1 cellular context compared by ENCODE assay signal in genomic region chr9:136010615-136011341, GRCh38.
TF ChIP-seq lines count a peak whose summit lies in the region.

No MANE protein-coding gene starts in this region.

TF ChIP-seq in WTC11, 78 proteins besides CTCF, POLR2A, EP300 and RAD21 (continued from another document):
- no peak for TF ChIP-seq GABPB1 (CRISPR knock-in tag; IDR thresholded peaks at IDR 0.05)
- TF ChIP-seq TEAD1 (CRISPR knock-in tag; IDR thresholded peaks at IDR 0.05) = no peak
- peak; percentile 50 for TF ChIP-seq SP1 (CRISPR knock-in tag; conservative IDR thresholded peaks at IDR 0.05)
- TF ChIP-seq PRRX2 (CRISPR knock-in tag; IDR thresholded peaks at IDR 0.05) = no peak
- TF ChIP-seq ETV6 (CRISPR knock-in tag; IDR thresholded peaks at IDR 0.05) = peak; percentile 66
- no peak for TF ChIP-seq NR1H2 (CRISPR knock-in tag; IDR thresholded peaks at IDR 0.05)
- TF ChIP-seq ZNF281 (CRISPR knock-in tag; IDR thresholded peaks at IDR 0.05) = peak; percentile 75
- TF ChIP-seq CREM (CRISPR knock-in tag; IDR thresholded peaks at IDR 0.05) = no peak
